ENCODE assay signal across 13 cellular contexts in the genomic region with DNA sequence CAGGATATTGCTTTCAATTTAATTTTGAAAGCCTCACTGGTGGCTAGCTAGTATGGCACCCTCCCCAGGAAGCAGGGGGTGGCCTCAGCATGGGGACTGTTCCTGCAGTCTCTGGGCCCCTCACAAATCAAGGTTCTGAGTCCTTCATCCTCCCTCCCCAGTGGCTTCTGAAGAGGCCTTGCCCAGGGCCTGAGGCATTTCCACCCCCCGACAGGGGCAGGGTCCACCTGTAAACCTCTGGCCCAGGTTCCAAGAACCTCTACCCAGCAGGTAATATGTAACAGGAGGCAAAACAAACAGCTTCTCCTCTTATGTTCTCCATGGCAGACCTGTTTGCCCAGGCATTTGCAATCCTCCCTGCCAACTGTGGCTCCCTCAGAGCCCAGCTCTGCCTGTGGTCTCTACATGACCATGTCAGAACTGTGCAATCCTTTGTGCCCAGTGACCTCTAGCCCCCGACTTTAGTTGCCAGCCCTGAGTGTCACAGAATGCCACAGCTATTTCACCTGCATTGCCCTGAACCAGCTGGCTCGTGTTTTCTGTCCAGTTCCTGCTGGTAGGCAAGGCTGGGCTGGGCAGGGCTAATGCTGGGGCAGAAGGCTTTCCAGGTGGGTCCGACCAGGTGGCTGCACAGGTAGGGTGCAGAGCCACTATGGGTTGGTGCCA. TPM values are rescaled to one million over a fixed set of nuclear protein-coding genes. Genes with fewer than 3 reads are reported as not detected.
DNase-seq lines count a peak whose midpoint lies in the region; TF ChIP-seq lines count a peak whose summit lies in the region.
"Had no signal": no experiment of that assay in that cellular context is flagged by ENCODE, and none has a peak within 500 bp of the region (broad histone marks: within the 10 kb centered on the region; RNA-seq: fewer than 3 reads in every experiment).

No MANE protein-coding gene starts in this region.

- no peak for TF ChIP-seq POLR2A in spleen (IDR thresholded peaks at IDR 0.05)

- H3K9ac ChIP-seq in SK-N-SH: no peak overlapping the region

- no peaks in the 10 kb centered on the region for H3K9me2 ChIP-seq in SK-N-SH

- TF ChIP-seq CTCF in spleen (IDR thresholded peaks at IDR 0.05 in 8 of 11, conservative IDR thresholded peaks at IDR 0.05 in 3 of 11) (no peak), GM13977 (IDR thresholded peaks at IDR 0.05; ENCODE audit: extremely low read depth, insufficient read depth, missing control alignments) (no peak), SK-N-SH (IDR thresholded peaks at IDR 0.05) (no peak)

- WGBS in urinary bladder: 73% methylated on average over 4 of the region's 4 CpGs
- 89 to 97% (median 91%) methylated on average over 4 of the region's 4 CpGs for WGBS in spleen, 5 donors
- 78% methylated on average over 4 of the region's 4 CpGs for WGBS in SK-N-SH (ENCODE audit: low lambda C conversion rate)

- TF ChIP-seq RAD21 in SK-N-SH (IDR thresholded peaks at IDR 0.05; ENCODE audit: low read length): no peak

- no peaks in the 10 kb centered on the region for H3K36me3 ChIP-seq in urinary bladder (ENCODE audit: insufficient read depth)
- H3K36me3 ChIP-seq in spleen: peaks cover 0 to 26% (median 0%) of the 10 kb centered on the region in 6 donors
- no peaks in the 10 kb centered on the region for H3K36me3 ChIP-seq in SK-N-SH (replicated peaks in 1 of 2; ENCODE audit: control insufficient read depth in 1 of 2, insufficient read depth in 2 of 2, low read length in 1 of 2)
- H3K36me3 ChIP-seq: HAP-1 had no signal

- H3K4me1 ChIP-seq in urinary bladder (ENCODE audit: insufficient read depth) (no peaks in the 10 kb centered on the region), spleen (peaks cover 0 to 8% (median 0%) of the 10 kb centered on the region in 6 donors), SK-N-SH (ENCODE audit: control insufficient read depth in 1 of 2, insufficient read depth in 2 of 2, low read depth in 1 of 2, low read length in 1 of 2) (peaks cover 0 to 10% of the 10 kb centered on the region in 2 experiments; a peak in 1 of 4 replicates)

- no peak overlapping the region for H3K4me3 ChIP-seq in urinary bladder (ENCODE audit: low read depth, low read length)
- no peak overlapping the region for H3K4me3 ChIP-seq in spleen
- no peak overlapping the region for H3K4me3 ChIP-seq in SK-N-SH (ENCODE audit: low read depth in 2 of 2, low read length in 1 of 2)
- H3K4me3 ChIP-seq: HAP-1 had no signal

- H3K27ac ChIP-seq in urinary bladder (ENCODE audit: low read depth) (peak overlapping the region; percentile 39), spleen (no peak overlapping the region), SK-N-SH (ENCODE audit: low read depth in 2 of 2, low read length in 1 of 2) (no peak overlapping the region)

- CTCF ChIA-PET in SK-N-SH (lab: Yijun Ruan, JAX): interaction anchor here (0.9 to 3.1 kb wide), 4 partner anchors 10 to 106 kb away, joined by 3 to 10 read pairs (median 4); a partner anchor contains a TSS

- POLR2A ChIA-PET in SK-N-SH (lab: Yijun Ruan, JAX): interaction anchor here (0.6 kb wide), 1 partner anchor 156 kb away, joined by 3 read pairs; no protein-coding TSS in a partner anchor

- no peaks in the 10 kb centered on the region for H3K27me3 ChIP-seq in spleen (replicated peaks in 1 of 7)
- H3K27me3 ChIP-seq in SK-N-SH (ENCODE audit: insufficient read depth): no peaks in the 10 kb centered on the region

- H3K9me3 ChIP-seq in spleen (no peaks in the 10 kb centered on the region), SK-N-SH (no peaks in the 10 kb centered on the region)
- H3K9me3 ChIP-seq: HAP-1 had no signal

- no peak for TF ChIP-seq EP300 in SK-N-SH (IDR thresholded peaks at IDR 0.05; ENCODE audit: borderline replicate concordance in 1 of 2, low read depth in 1 of 2, low read length in 1 of 2)

- peaks cover 9% of the 10 kb centered on the region; the same call in 1 of the 2 replicates for H3K79me2 ChIP-seq in SK-N-SH (ENCODE audit: insufficient read depth)

- H2AFZ ChIP-seq in SK-N-SH (ENCODE audit: low read depth): no peak overlapping the region

- H3F3A ChIP-seq in SK-N-SH (replicated peaks; ENCODE audit: insufficient read depth): peaks cover 3% of the 10 kb centered on the region

- no peak overlapping the region for H3K4me2 ChIP-seq in SK-N-SH

- peak; percentile 32 for DNase-seq in NCI-H2171 treated with DMSO at 0.1 percent for 48 hours (lab: John Stamatoyannopoulos, UW)
- DNase-seq in NCI-H2171 (lab: John Stamatoyannopoulos, UW): no peak
- peak; percentile 78 for DNase-seq in cerebellum (ENCODE audit: low spot score)
- DNase-seq in myocyte (ENCODE audit: low read depth): peak; percentile 58
- no peak for DNase-seq in spleen
- DNase-seq in GM13977 (ENCODE audit: low spot score): no peak
- DNase-seq in SK-N-SH: no peak
- DNase-seq: activated CD4-positive, CD25-positive, alpha-beta regulatory T cell treated with anti-CD3 and anti-CD28 coated beads, Interleukin-2, amount 50 U/mL, for 72 hours; glutamatergic neuron had no signal

- H4K20me1 ChIP-seq in SK-N-SH (ENCODE audit: insufficient read depth): peaks cover 9% of the 10 kb centered on the region; the same call in 1 of the 2 replicates

- intact Hi-C loops in spleen (cut with DNase I; ENCODE audit: low total_unique reads): no loop called here

- in situ Hi-C loops in GM13977 (cut with MboI; ENCODE audit: low pct_unique_long_range_greater_than_20kb, low sequenced_read_pairs, unreplicated experiment): no loop called here

TF ChIP-seq in SK-N-SH, 30 proteins besides CTCF, POLR2A, EP300 and RAD21:
- TF ChIP-seq EZH2phosphoT487 (IDR thresholded peaks at IDR 0.05; ENCODE audit: borderline replicate concordance, low read depth): no peak

RNA-seq across cellular contexts. Expression of a gene that starts 14.3 kb away (rescaled TPM):
- total RNA-seq in cerebellum: 7.2 TPM
- total RNA-seq in myocyte: 20.8 and 29.9 TPM in 2 replicates
- polyA plus RNA-seq in myocyte (2012): 38.8 TPM
- total RNA-seq in urinary bladder: 23.2 TPM
- polyA plus RNA-seq in urinary bladder: 32.6 TPM
- 10 to 100 TPM; 28.3 to 48.6 (median 41.9) TPM for total RNA-seq in spleen
- polyA plus RNA-seq in spleen: 10 to 100 TPM; 21.7 to 50.0 (median 36.3) TPM
- 46.6 and 49.5 TPM in 2 replicates for polyA plus RNA-seq in SK-N-SH (2012; rRNA removed)
- 34.6 and 41.5 TPM in 2 replicates for polyA plus RNA-seq in SK-N-SH (2012; cell fraction: cytosol; rRNA removed)
- 128 and 151 TPM in 2 replicates for polyA plus RNA-seq in SK-N-SH (2012; cell fraction: nucleus; rRNA removed)

RNA-seq across cellular contexts. Expression of a gene that starts 28.4 kb away (rescaled TPM):
- total RNA-seq in cerebellum: not detected
- not detected in 2 replicates for total RNA-seq in myocyte
- polyA plus RNA-seq in myocyte (2012): 1.2 TPM
- 0.32 TPM for total RNA-seq in urinary bladder
- polyA plus RNA-seq in urinary bladder: not detected
- total RNA-seq in spleen: under 1 TPM in 1 of 7 donors, not detected in 6; 0.39 TPM
- not detected for polyA plus RNA-seq in spleen
- polyA plus RNA-seq in SK-N-SH (2012; rRNA removed): not detected in 2 replicates
- not detected in 2 replicates for polyA plus RNA-seq in SK-N-SH (2012; cell fraction: cytosol; rRNA removed)
- polyA plus RNA-seq in SK-N-SH (2012; cell fraction: nucleus; rRNA removed): 0.04 TPM in 1 of 2 replicates, not detected in the other
- total RNA-seq: A673, endothelial cell of umbilical vein had no signal
- polyA plus RNA-seq: endothelial cell of umbilical vein had no signal

RNA-seq across cellular contexts. Expression of a gene that starts 38.4 kb away (rescaled TPM):
- total RNA-seq in cerebellum: 19.0 TPM
- 34.2 and 39.3 TPM in 2 replicates for total RNA-seq in myocyte
- 27.5 TPM for polyA plus RNA-seq in myocyte (2012)
- total RNA-seq in urinary bladder: 17.0 TPM
- polyA plus RNA-seq in urinary bladder: 29.2 TPM
- 10 to 100 TPM; 24.4 to 56.2 (median 39.4) TPM for total RNA-seq in spleen
- polyA plus RNA-seq in spleen: 10 to 100 TPM; 24.1 to 35.0 (median 30.7) TPM
- 44.7 and 58.9 TPM in 2 replicates for polyA plus RNA-seq in SK-N-SH (2012; rRNA removed)
- 27.0 and 35.4 TPM in 2 replicates for polyA plus RNA-seq in SK-N-SH (2012; cell fraction: cytosol; rRNA removed)
- polyA plus RNA-seq in SK-N-SH (2012; cell fraction: nucleus; rRNA removed): 171 and 180 TPM in 2 replicates

RNA-seq across cellular contexts. Expression of a gene that starts 43.0 kb away (rescaled TPM):
- total RNA-seq in cerebellum (35.9 TPM), myocyte (64.2 and 94.5 TPM in 2 replicates), urinary bladder (62.5 TPM), spleen (10 to 100 TPM; 38.9 to 71.3 (median 47.0) TPM)
- polyA plus RNA-seq in myocyte (2012): 98.7 TPM
- polyA plus RNA-seq in urinary bladder (48.3 TPM), spleen (10 to 100 TPM; 12.5 to 23.6 (median 18.8) TPM), SK-N-SH (2012; rRNA removed) (122 and 137 TPM in 2 replicates)
- polyA plus RNA-seq in SK-N-SH (2012; cell fraction: cytosol; rRNA removed): 127 and 134 TPM in 2 replicates
- polyA plus RNA-seq in SK-N-SH (2012; cell fraction: nucleus; rRNA removed): 62.7 and 94.9 TPM in 2 replicates

Comparison
In these comparisons a context has a peak if more than half of its experiments do, and no peak if none do; other contexts are left out.
1. DNase-seq: peak in NCI-H2171 treated with DMSO at 0.1 percent for 48 hours (single experiment), cerebellum (single experiment) and myocyte (single experiment); none in NCI-H2171 (single experiment), spleen (single experiment), GM13977 (single experiment) and SK-N-SH (single experiment).